Comparison of ENCODE assay signal across 23 cellular contexts in the genomic region with DNA sequence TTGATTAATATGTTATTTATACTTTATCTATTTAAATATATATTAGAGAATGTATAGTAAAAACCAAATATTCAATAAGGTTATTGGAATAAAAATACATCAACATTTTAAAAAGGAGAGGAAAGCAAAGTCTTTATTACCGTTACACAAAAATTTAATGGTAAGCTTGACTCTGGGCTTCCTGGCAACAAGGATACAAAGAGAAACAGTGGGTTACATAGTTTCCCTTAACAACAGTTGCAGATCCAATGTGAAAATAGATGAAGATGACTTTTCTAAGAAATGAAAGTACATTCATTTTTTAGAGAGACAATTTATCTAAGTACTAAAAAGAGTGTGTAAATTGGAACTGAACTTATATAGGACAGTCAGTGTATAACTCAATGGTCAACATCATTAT.
"Had no signal": no experiment of that assay in that cellular context is flagged by ENCODE, and none has a peak within 500 bp of the region (broad histone marks: within the 10 kb centered on the region; RNA-seq: fewer than 3 reads in every experiment).

No MANE protein-coding gene starts in this region.

- ATAC-seq: activated CD4-positive, alpha-beta T cell treated with anti-CD3 and anti-CD28 coated beads for 36 hours; activated T-cell treated with anti-CD3 and anti-CD28 coated beads, Interleukin-2, amount 50 U/mL, for 72 hours; effector memory CD8-positive, alpha-beta T cell; left lung; lower lobe of right lung had no signal

- H3K27me3 Mint-ChIP-seq: central memory CD8-positive, alpha-beta T cell; effector memory CD8-positive, alpha-beta T cell; progenitor cell of endocrine pancreas had no signal

- H3K27me3 ChIP-seq: esophagus squamous epithelium, ovary, right lobe of liver, tibial nerve had no signal

- H3K27ac Mint-ChIP-seq: activated CD4-positive, alpha-beta T cell treated with anti-CD3 and anti-CD28 coated beads for 36 hours; activated naive CD8-positive, alpha-beta T cell; activated T-cell treated with anti-CD3 and anti-CD28 coated beads, Interleukin-2, amount 50 U/mL, for 72 hours; effector memory CD8-positive, alpha-beta T cell; progenitor cell of endocrine pancreas; T-helper 2 cell treated with Interferon-gamma antibody and Interleukin-4, amounts not matched to agents 5 μg/mL and 100 μg/mL, for 36 hours had no signal

- H3K4me3 ChIP-seq: esophagus squamous epithelium, left lung, lower lobe of right lung, ovary, right lobe of liver, tibial nerve had no signal

- DNase-seq: activated CD4-positive, alpha-beta T cell treated with anti-CD3 and anti-CD28 coated beads for 36 hours; activated CD4-positive, CD25-positive, alpha-beta regulatory T cell; activated naive CD4-positive, alpha-beta T cell; activated T-cell treated with anti-CD3 and anti-CD28 coated beads for 4 hours; activated T-cell treated with anti-CD3 and anti-CD28 coated beads, Interleukin-2, amount 50 U/mL, for 72 hours; anterior cingulate cortex; effector memory CD8-positive, alpha-beta T cell; esophagus squamous epithelium; foreskin melanocyte; left lung; lower lobe of right lung; ovary; right lobe of liver; small intestine; stimulated activated CD4-positive, alpha-beta T cell treated with anti-CD3 and anti-CD28 coated beads, Interleukin-15, amount 100 ng/mL, for 24 hours; stimulated activated CD4-positive, alpha-beta T cell treated with anti-CD3 and anti-CD28 coated beads, Interleukin-2, amount 100 ng/mL, for 24 hours; stimulated activated naive CD4-positive, alpha-beta T cell; T-helper 1 cell had no signal

- H3K4me3 Mint-ChIP-seq: activated CD4-positive, alpha-beta T cell treated with anti-CD3 and anti-CD28 coated beads for 36 hours; activated naive CD8-positive, alpha-beta T cell; activated T-cell treated with anti-CD3 and anti-CD28 coated beads, Interleukin-2, amount 50 U/mL, for 72 hours; central memory CD8-positive, alpha-beta T cell; effector memory CD8-positive, alpha-beta T cell; T-helper 2 cell treated with Interferon-gamma antibody and Interleukin-4, amounts not matched to agents 5 μg/mL and 100 μg/mL, for 36 hours had no signal

- H3K9me3 ChIP-seq: esophagus squamous epithelium, left lung, lower lobe of right lung, ovary, right lobe of liver, tibial nerve had no signal

- H3K4me1 ChIP-seq: left lung, right lobe of liver had no signal

- H3K36me3 ChIP-seq: esophagus squamous epithelium, left lung, lower lobe of right lung, ovary, right lobe of liver, tibial nerve had no signal

- H3K27ac ChIP-seq: lower lobe of right lung, ovary, right lobe of liver, tibial nerve had no signal

- H3K9me3 Mint-ChIP-seq: activated T-cell treated with anti-CD3 and anti-CD28 coated beads, Interleukin-2, amount 50 U/mL, for 72 hours; central memory CD8-positive, alpha-beta T cell; effector memory CD8-positive, alpha-beta T cell; T-helper 2 cell treated with Interferon-gamma antibody and Interleukin-4, amounts not matched to agents 5 μg/mL and 100 μg/mL, for 36 hours had no signal
